27 cellular contexts compared by ENCODE assay signal in genomic region chr2:236057375-236057774, GRCh38.
"Had no signal": no experiment of that assay in that cellular context is flagged by ENCODE, and none has a peak within 500 bp of the region (broad histone marks: within the 10 kb centered on the region; RNA-seq: fewer than 3 reads in every experiment).

No MANE protein-coding gene starts in this region.

- H3K9me3 Mint-ChIP-seq: stimulated activated effector memory CD8-positive, alpha-beta T cell treated with anti-CD3 and anti-CD28 coated beads, Interleukin-12 subunit alpha, Interleukin-12 subunit beta, amount 100 ng/mL, for 72 hours; type B pancreatic cell had no signal

- H3K4me3 ChIP-seq: stomach, suprapubic skin, testis, thoracic aorta, thyroid gland, tibial artery, tibial nerve, transverse colon, upper lobe of left lung, upper lobe of right lung, uterus, vagina had no signal

- H3K27ac Mint-ChIP-seq: stimulated activated effector memory CD8-positive, alpha-beta T cell treated with anti-CD3 and anti-CD28 coated beads, Interleukin-12 subunit alpha, Interleukin-12 subunit beta, amount 100 ng/mL, for 72 hours; stimulated activated memory B cell treated with anti-CD40 and anti-IgM and Interleukin-4, amounts not matched to agents 10 μg/mL and 1 μg/mL and 100 μg/mL, for 72 hours; stimulated activated naive CD8-positive, alpha-beta T cell treated with anti-CD3 and anti-CD28 coated beads, Interleukin-15, amount 100 ng/mL, for 72 hours; stimulated activated naive CD8-positive, alpha-beta T cell treated with anti-CD3 and anti-CD28 coated beads, Interleukin-15, Interleukin-2, amounts not matched to agents 100 ng/mL and 50 ng/mL, for 24 hours; type B pancreatic cell had no signal

- H3K9me3 ChIP-seq: testis, thyroid gland, transverse colon, uterus, vagina had no signal

- DNase-seq: stimulated activated CD4-positive, alpha-beta T cell treated with anti-CD3 and anti-CD28 coated beads, Interleukin-1b, Interleukin-23, amount 100 ng/mL, for 48 hours; stimulated activated CD4-positive, alpha-beta T cell treated with anti-CD3 and anti-CD28 coated beads, Interleukin-2, amount 100 ng/mL, for 48 hours; stimulated activated CD4-positive, alpha-beta T cell treated with anti-CD3 and anti-CD28 coated beads, Interleukin-4, amount 100 ng/mL, for 1 hour; stimulated activated CD4-positive, alpha-beta T cell treated with anti-CD3 and anti-CD28 coated beads, Interleukin-4, amount 100 ng/mL, for 24 hours; stimulated activated CD4-positive, alpha-beta T cell treated with anti-CD3 and anti-CD28 coated beads, Interleukin-4, amount 100 ng/mL, for 4 hours; stimulated activated CD8-positive, alpha-beta memory T cell treated with anti-CD3 and anti-CD28 coated beads, Interleukin-4, amount 100 ng/mL, for 48 hours; stimulated activated naive CD4-positive, alpha-beta T cell; stimulated activated naive CD4-positive, alpha-beta T cell treated with Interleukin-2 at 50 U/mL for 16 hours; stimulated activated naive CD8-positive, alpha-beta T cell treated with anti-CD3 and anti-CD28 coated beads, Interleukin-15, amount 100 ng/mL, for 72 hours; stomach; substantia nigra; testis; thyroid gland; tibial artery; transverse colon; trophoblast cell; upper lobe of left lung; upper lobe of right lung; uterus had no signal

- H3K4me1 ChIP-seq: stomach, testis, thyroid gland, tibial artery, tibial nerve, transverse colon, upper lobe of left lung, upper lobe of right lung, uterus had no signal

- H3K27ac ChIP-seq: stomach, suprapubic skin, testis, thoracic aorta, thyroid gland, tibial artery, tibial nerve, transverse colon, upper lobe of left lung, upper lobe of right lung, uterus, vagina had no signal

- H3K36me3 Mint-ChIP-seq: stimulated activated effector memory CD8-positive, alpha-beta T cell treated with anti-CD3 and anti-CD28 coated beads, Interleukin-12 subunit alpha, Interleukin-12 subunit beta, amount 100 ng/mL, for 72 hours; stimulated activated memory B cell treated with anti-CD40 and anti-IgM and Interleukin-4, amounts not matched to agents 10 μg/mL and 1 μg/mL and 100 μg/mL, for 72 hours had no signal

- H3K27me3 ChIP-seq: stomach, suprapubic skin, testis, thyroid gland, tibial artery, tibial nerve, transverse colon, upper lobe of left lung, upper lobe of right lung, uterus, vagina had no signal

- H3K36me3 ChIP-seq: thyroid gland, upper lobe of left lung, upper lobe of right lung, uterus, vagina had no signal

- H3K4me3 Mint-ChIP-seq: stimulated activated effector memory CD8-positive, alpha-beta T cell treated with anti-CD3 and anti-CD28 coated beads, Interleukin-12 subunit alpha, Interleukin-12 subunit beta, amount 100 ng/mL, for 72 hours; stimulated activated memory B cell treated with anti-CD40 and anti-IgM and Interleukin-4, amounts not matched to agents 10 μg/mL and 1 μg/mL and 100 μg/mL, for 72 hours; stimulated activated naive CD8-positive, alpha-beta T cell treated with anti-CD3 and anti-CD28 coated beads, Interleukin-15, amount 100 ng/mL, for 72 hours; stimulated activated naive CD8-positive, alpha-beta T cell treated with anti-CD3 and anti-CD28 coated beads, Interleukin-15, Interleukin-2, amounts not matched to agents 100 ng/mL and 50 ng/mL, for 24 hours; type B pancreatic cell had no signal

- H3K4me1 Mint-ChIP-seq: stimulated activated effector memory CD8-positive, alpha-beta T cell treated with anti-CD3 and anti-CD28 coated beads, Interleukin-12 subunit alpha, Interleukin-12 subunit beta, amount 100 ng/mL, for 72 hours; stimulated activated memory B cell treated with anti-CD40 and anti-IgM and Interleukin-4, amounts not matched to agents 10 μg/mL and 1 μg/mL and 100 μg/mL, for 72 hours; stimulated activated naive CD8-positive, alpha-beta T cell treated with anti-CD3 and anti-CD28 coated beads, Interleukin-15, amount 100 ng/mL, for 72 hours had no signal

- ATAC-seq: stimulated activated effector memory CD8-positive, alpha-beta T cell treated with anti-CD3 and anti-CD28 coated beads, Interleukin-12 subunit alpha, Interleukin-12 subunit beta, amount 100 ng/mL, for 72 hours; stimulated activated memory B cell treated with anti-CD40 and anti-IgM and Interleukin-4, amounts not matched to agents 10 μg/mL and 1 μg/mL and 100 μg/mL, for 72 hours; stimulated activated naive CD8-positive, alpha-beta T cell treated with anti-CD3 and anti-CD28 coated beads, Interleukin-15, amount 100 ng/mL, for 72 hours; upper lobe of right lung had no signal
